Comparison of ENCODE assay signal across 25 cellular contexts in the genomic region with DNA sequence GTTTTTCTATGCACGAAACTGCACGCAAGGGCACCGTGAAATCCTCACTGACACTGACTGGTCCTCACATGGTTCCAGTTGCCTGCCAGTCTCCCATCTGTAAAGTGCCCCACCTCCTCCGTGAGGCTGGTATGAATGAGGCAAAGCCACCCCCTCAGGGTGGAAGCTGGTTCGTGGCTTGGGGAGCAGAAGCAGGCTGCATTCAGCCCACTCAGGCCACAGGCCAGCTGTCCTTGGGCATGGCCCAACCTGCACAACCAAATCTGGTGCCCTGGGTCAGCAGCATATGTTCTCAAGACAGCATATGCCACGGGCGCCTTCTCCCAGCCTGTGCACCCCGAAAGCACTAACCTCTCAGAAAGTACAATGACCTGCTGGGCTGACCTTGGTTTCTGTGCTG.
"Had no signal": no experiment of that assay in that cellular context is flagged by ENCODE, and none has a peak within 500 bp of the region (broad histone marks: within the 10 kb centered on the region; RNA-seq: fewer than 3 reads in every experiment).

No MANE protein-coding gene starts in this region.

- DNase-seq: activated CD4-positive, alpha-beta memory T cell treated with anti-CD3 and anti-CD28 coated beads for 36 hours; activated CD4-positive, alpha-beta T cell treated with anti-CD3 and anti-CD28 coated beads, Interleukin-2, amount 10 ng/mL, durations not matched to agents 7 days and 5 days; activated CD4-positive, CD25-positive, alpha-beta regulatory T cell; activated CD8-positive, alpha-beta memory T cell treated with anti-CD3 and anti-CD28 coated beads for 24 hours; activated effector memory CD4-positive, alpha-beta T cell treated with anti-CD3 and anti-CD28 coated beads, Interleukin-2, amount 50 U/mL, for 16 hours; activated naive CD4-positive, alpha-beta T cell treated with Interleukin-2 at 50 U/mL for 16 hours; activated naive CD8-positive, alpha-beta T cell treated with anti-CD3 and anti-CD28 coated beads, Interleukin-2, amount 50 U/mL, for 24 hours; activated T-cell treated with anti-CD3 and anti-CD28 coated beads, Interleukin-2, amount 50 U/mL, for 4 hours; amniotic stem cell; body of pancreas; central memory CD4-positive, alpha-beta T cell; MG63; MV-4-11; NCI-H1105; NCI-H1436; NCI-H1694 treated with DMSO at 0.1 percent for 48 hours; NCI-H2081 treated with DMSO at 0.1 percent for 48 hours; NCI-H2171 treated with DMSO at 0.1 percent for 48 hours; NCI-H226; PC-3; SIG-M5; T-helper 1 cell had no signal

- H3K9me3 ChIP-seq: ascending aorta, body of pancreas, MG63 had no signal

- FAIRE-seq: bronchial epithelial cell had no signal

- H3K27me3 ChIP-seq: ascending aorta, body of pancreas, MG63 had no signal

- H3K36me3 ChIP-seq: ascending aorta, MG63 had no signal

- H3K27ac ChIP-seq: ascending aorta, body of pancreas, VCaP had no signal

- H3K4me3 ChIP-seq: ascending aorta, body of pancreas, MG63 had no signal

- H3K4me1 ChIP-seq: ascending aorta had no signal
